In the genomic region with DNA sequence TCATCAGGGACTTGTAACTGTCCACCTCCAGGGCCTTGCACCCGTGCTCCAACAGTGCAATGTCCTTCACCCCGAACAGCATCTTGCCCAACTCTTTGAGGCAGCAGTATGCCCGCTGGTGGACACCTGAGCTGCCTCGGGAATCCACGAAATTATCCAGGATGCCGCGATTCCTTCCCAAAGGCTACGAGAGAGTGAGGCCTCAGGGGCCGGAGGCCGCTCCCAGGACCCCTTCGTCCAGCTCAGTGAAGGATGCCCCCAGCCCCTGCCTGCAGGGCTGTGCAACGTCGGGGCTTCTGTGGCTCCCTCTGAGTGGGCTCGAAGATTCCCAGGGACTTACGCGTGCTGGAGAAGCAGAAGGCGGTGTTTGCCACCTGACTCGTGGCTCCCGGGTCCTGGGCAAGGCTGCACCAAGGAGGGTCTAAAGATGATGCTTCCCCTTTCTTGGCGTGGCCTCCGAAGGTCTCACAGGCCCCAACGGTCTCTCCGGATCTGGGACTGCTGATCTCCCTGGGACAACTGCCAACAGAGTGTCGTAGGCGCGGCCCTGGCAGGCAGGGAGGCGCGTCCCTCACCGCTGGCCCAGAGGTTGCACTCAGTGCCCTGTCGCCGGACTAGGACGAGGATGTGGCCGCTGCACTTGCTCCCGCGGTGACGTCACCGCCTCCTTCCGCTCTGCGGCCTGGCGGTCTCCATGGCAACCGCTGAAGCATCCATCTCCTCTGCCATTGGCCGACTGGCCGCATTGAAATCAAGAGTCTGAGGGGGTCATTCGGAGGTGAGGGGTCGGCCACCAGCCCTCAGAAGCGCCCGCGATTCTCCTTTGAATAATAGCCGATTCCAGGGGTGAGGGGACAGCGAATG, we compare ENCODE assay signal across 8 cellular contexts. TPM values are rescaled to one million over a fixed set of nuclear protein-coding genes. Genes with fewer than 3 reads are reported as not detected.
DNase-seq lines count a peak whose midpoint lies in the region; ATAC-seq, FAIRE-seq and TF ChIP-seq lines count a peak whose summit lies in the region.

A gene (minus strand): TSS at position 659 of the 864 bp plus-strand sequence. CDS start 577 bp downstream, at position 82.

- H3K4me3 ChIP-seq in BJ (ENCODE audit: low read depth, low read length), result peak within 1 kb of the TSS; percentile 16
- no peak within 1 kb of the TSS for H3K4me3 ChIP-seq in MM.1S (ENCODE audit: low read length)
- H3K4me3 ChIP-seq in colonic mucosa, result peak within 1 kb of the TSS; percentile 4
- no peak within 1 kb of the TSS for H3K4me3 ChIP-seq in HepG2 (replicated peaks in 1 of 3; ENCODE audit: insufficient read depth in 1 of 3, low read depth in 2 of 3, low read length in 3 of 3)

- peaks cover 70% of the 10 kb centered on the region for H3K27me3 Mint-ChIP-seq in activated CD4-positive, alpha-beta T cell treated with anti-CD3 and anti-CD28 coated beads for 36 hours

- POLR2A ChIA-PET in BJ (lab: Charles Lee) (no interaction called here), HepG2 (lab: Yijun Ruan, JAX) (no interaction called here)
- POLR2A ChIA-PET in activated CD4-positive, alpha-beta T cell treated with anti-CD3 and anti-CD28 coated beads for 36 hours (lab: Charles Lee), result no interaction called here

- no peaks in the 10 kb centered on the region for H3F3A ChIP-seq in MM.1S (ENCODE audit: insufficient read depth, low read length)

- H3K27ac ChIP-seq in MM.1S (ENCODE audit: low read length) (no peak within 1 kb of the TSS), colonic mucosa (no peak within 1 kb of the TSS), HepG2 (ENCODE audit: extremely low read length, insufficient read depth, low read length) (no peak within 1 kb of the TSS)

- H3K4me1 ChIP-seq in MM.1S (ENCODE audit: low read length), result peaks cover 4% of the 10 kb centered on the region; the same call in 1 of the 2 replicates
- H3K4me1 ChIP-seq in colonic mucosa, result peaks cover 9% of the 10 kb centered on the region
- peaks cover 27% of the 10 kb centered on the region for H3K4me1 ChIP-seq in HepG2 (ENCODE audit: insufficient read depth, low read length)

- H4K20me1 ChIP-seq in MM.1S (ENCODE audit: insufficient read depth, low read length) (no peaks in the 10 kb centered on the region), HepG2 (ENCODE audit: insufficient read depth, low read length) (no peaks in the 10 kb centered on the region)

- no peaks in the 10 kb centered on the region for H3K36me3 Mint-ChIP-seq in activated CD4-positive, alpha-beta T cell treated with anti-CD3 and anti-CD28 coated beads for 36 hours (ENCODE audit: low read depth)

- no peaks in the 10 kb centered on the region for H3K79me2 ChIP-seq in MM.1S (ENCODE audit: low read length)
- H3K79me2 ChIP-seq in HepG2 (ENCODE audit: insufficient read depth, low read length), result no peaks in the 10 kb centered on the region

- intact Hi-C loops in activated CD4-positive, alpha-beta T cell treated with anti-CD3 and anti-CD28 coated beads for 36 hours (cut with DNase I, micrococcal nuclease), result no loop called here
- intact Hi-C loops in colonic mucosa (cut with DNase I) (no loop called here), HepG2 (cut with micrococcal nuclease; ENCODE audit: unreplicated experiment) (no loop called here)

- H3K4me2 ChIP-seq in MM.1S (ENCODE audit: low read depth, low read length) (peak within 1 kb of the TSS; percentile 45), HepG2 (ENCODE audit: low read depth, low read length) (no peak within 1 kb of the TSS)

- FAIRE-seq in HepG2 (lab: Jason Lieb, UNC), result no peak

- no peak for TF ChIP-seq EP300 in HepG2 (IDR thresholded peaks at IDR 0.05; ENCODE audit: low read depth in 2 of 2, low read length in 2 of 2)
- no peak for TF ChIP-seq EP300 in HepG2 (CRISPR knock-in tag; IDR thresholded peaks at IDR 0.05; ENCODE audit: borderline replicate concordance)

- BruUV-seq in HepG2 (replicated peaks; lab: Mats Ljungman, UMichigan), result no TSS peak

- H3K27me3 ChIP-seq in BJ (ENCODE audit: control insufficient read depth, insufficient read depth, low read length) (no peaks in the 10 kb centered on the region), MM.1S (replicated peaks; ENCODE audit: insufficient read depth, low read length) (peaks cover 88% of the 10 kb centered on the region), colonic mucosa (peaks cover 13% of the 10 kb centered on the region), HepG2 (ENCODE audit: control insufficient read depth in 1 of 2, insufficient read depth in 2 of 2, low read length in 2 of 2) (peaks cover 0 to 16% of the 10 kb centered on the region in 2 experiments; a peak in 3 of 5 replicates)

- no peak for TF ChIP-seq POLR2A in HepG2 (IDR thresholded peaks at IDR 0.05; ENCODE audit: insufficient read depth in 1 of 2, low read depth in 2 of 2, low read length in 2 of 2)

- 54% methylated on average over 28 of the region's 50 CpGs for WGBS in HepG2 (ENCODE audit: low lambda C conversion rate)

- H3K4me1 Mint-ChIP-seq in activated CD4-positive, alpha-beta T cell treated with anti-CD3 and anti-CD28 coated beads for 36 hours, result peaks cover 27% of the 10 kb centered on the region

- H3K9me2 ChIP-seq in MM.1S (replicated peaks; ENCODE audit: insufficient read depth, low read length), result no peaks in the 10 kb centered on the region

- CTCF ChIA-PET in BJ (lab: Yijun Ruan, JAX), result interaction anchor here (0.7 kb wide), 1 partner anchor 18 kb away, joined by 3 read pairs; no protein-coding TSS in a partner anchor
- CTCF ChIA-PET in activated CD4-positive, alpha-beta T cell treated with anti-CD3 and anti-CD28 coated beads for 36 hours (lab: Charles Lee), result no interaction called here
- CTCF ChIA-PET in HepG2 (lab: Yijun Ruan, JAX; ENCODE audit: low intra/inter-chr PET ratio, low total read pairs), result no interaction called here

- peak within 1 kb of the TSS; percentile 41 for H3K4me3 Mint-ChIP-seq in activated CD4-positive, alpha-beta T cell treated with anti-CD3 and anti-CD28 coated beads for 36 hours

- no peak for TF ChIP-seq RAD21 in HepG2 (CRISPR knock-in tag; IDR thresholded peaks at IDR 0.05)

- no peak within 1 kb of the TSS for H3K9ac ChIP-seq in MM.1S (ENCODE audit: low read length)
- no peak within 1 kb of the TSS for H3K9ac ChIP-seq in colonic mucosa (ENCODE audit: low read depth in 2 of 2, low read length in 2 of 2)
- H3K9ac ChIP-seq in HepG2 (ENCODE audit: insufficient read depth, low read depth, low read length), result no peak within 1 kb of the TSS

- H3K9me3 Mint-ChIP-seq in activated CD4-positive, alpha-beta T cell treated with anti-CD3 and anti-CD28 coated beads for 36 hours (ENCODE audit: low read depth), result no peaks in the 10 kb centered on the region

- no peak within 1 kb of the TSS for H3K27ac Mint-ChIP-seq in activated CD4-positive, alpha-beta T cell treated with anti-CD3 and anti-CD28 coated beads for 36 hours

- peak; percentile 32 for ATAC-seq in activated CD4-positive, alpha-beta T cell treated with anti-CD3 and anti-CD28 coated beads for 36 hours
- no peak for ATAC-seq in HepG2

- H3K36me3 ChIP-seq in BJ (ENCODE audit: control insufficient read depth, insufficient read depth, low read length) (no peaks in the 10 kb centered on the region), MM.1S (replicated peaks; ENCODE audit: insufficient read depth, low read length) (no peaks in the 10 kb centered on the region), colonic mucosa (no peaks in the 10 kb centered on the region), HepG2 (replicated peaks in 1 of 2; ENCODE audit: control insufficient read depth in 1 of 2, insufficient read depth in 2 of 2, low read length in 2 of 2) (no peaks in the 10 kb centered on the region)

- in situ Hi-C loops in HepG2 (cut with HindIII; ENCODE audit: extremely low pct_ligation_motif_present, low pct_unique_long_range_greater_than_20kb), result no loop called here

- no peaks in the 10 kb centered on the region for H3K9me3 ChIP-seq in MM.1S (replicated peaks; ENCODE audit: insufficient read depth, low read length)
- H3K9me3 ChIP-seq in colonic mucosa, result no peaks in the 10 kb centered on the region
- H3K9me3 ChIP-seq in HepG2 (ENCODE audit: low read length), result no peaks in the 10 kb centered on the region

- no peak within 1 kb of the TSS for H2AFZ ChIP-seq in MM.1S (ENCODE audit: low read length)
- H2AFZ ChIP-seq in HepG2 (ENCODE audit: low read length), result no peak within 1 kb of the TSS

- TF ChIP-seq CTCF in BJ (IDR thresholded peaks at IDR 0.05; ENCODE audit: insufficient read depth, low read depth, low read length) (no peak), MM.1S (IDR thresholded peaks at IDR 0.05; ENCODE audit: low read length) (no peak), colonic mucosa (IDR thresholded peaks at IDR 0.05) (no peak), HepG2 (CRISPR knock-in tag; IDR thresholded peaks at IDR 0.05) (no peak)

- DNase-seq in BJ (ENCODE audit: low read depth) (no peak), MM.1S (no peak), colonic mucosa (no peak), HepG2 (ENCODE audit: low spot score) (no peak), NK-92 (lab: John Stamatoyannopoulos, UW; ENCODE audit: unreplicated experiment) (no peak), SKM-1 treated with dmso at 0.1 percent for 144 hours (lab: John Stamatoyannopoulos, UW; ENCODE audit: unreplicated experiment) (no peak)
- peak; percentile 75 for DNase-seq in activated CD4-positive, alpha-beta T cell treated with anti-CD3 and anti-CD28 coated beads for 36 hours
- DNase-seq in stimulated activated CD8-positive, alpha-beta memory T cell treated with anti-CD3 and anti-CD28 coated beads, Interleukin-12 subunit alpha, Interleukin-12 subunit beta, amount 100 ng/mL, for 4 hours (ENCODE audit: low read depth), result peak; percentile 29

RNA-seq across cellular contexts. Expression of the gene that starts here (rescaled TPM):
- 0.02 TPM in 1 of 2 replicates, not detected in the other for polyA plus RNA-seq in BJ (2011; rRNA removed)
- polyA minus RNA-seq in BJ (2011; rRNA and poly(A)+ RNA removed), result 0.09 and 0.15 TPM in 2 replicates
- not detected for total RNA-seq in activated CD4-positive, alpha-beta T cell treated with anti-CD3 and anti-CD28 coated beads for 36 hours
- under 1 TPM in 1 of 2 donors, not detected in 1; 0.08 TPM for total RNA-seq in colonic mucosa
- total RNA-seq in HepG2 (2016; rRNA removed; fragmentation: Illumina TruSeq; extraction: Trizol), result not detected in 2 replicates
- not detected in 2 replicates for total RNA-seq in HepG2 (2016; cell fraction: cytosol; rRNA removed; fragmentation: Illumina TruSeq; extraction: Trizol; ENCODE audit: low read depth)
- total RNA-seq in HepG2 (2016; cell fraction: insoluble cytoplasmic fraction; rRNA removed; fragmentation: Illumina TruSeq; extraction: Trizol), result not detected in 2 replicates
- total RNA-seq in HepG2 (2016; cell fraction: membrane; rRNA removed; fragmentation: Illumina TruSeq; extraction: Trizol), result not detected in 2 replicates
- total RNA-seq in HepG2 (2016; cell fraction: nucleus; rRNA removed; fragmentation: Illumina TruSeq; extraction: Trizol), result not detected in 2 replicates
- polyA plus RNA-seq in HepG2 (2011; rRNA removed), result not detected in 2 replicates
- not detected in 2 replicates for polyA plus RNA-seq in HepG2 (2011; cell fraction: cytosol; rRNA removed)
- not detected in 2 replicates for polyA plus RNA-seq in HepG2 (2011; cell fraction: nucleus; rRNA removed)
- polyA plus RNA-seq in HepG2 (2012), result not detected in 2 replicates
- not detected in 2 replicates for polyA plus RNA-seq in HepG2 (2016; cell fraction: cytosol; fragmentation: Illumina TruSeq; extraction: Trizol; ENCODE audit: low read depth)
- polyA plus RNA-seq in HepG2 (2016; cell fraction: insoluble cytoplasmic fraction; fragmentation: Illumina TruSeq; extraction: Trizol; ENCODE audit: low read depth), result not detected in 2 replicates
- polyA plus RNA-seq in HepG2 (2016; cell fraction: membrane; fragmentation: Illumina TruSeq; extraction: Trizol; ENCODE audit: low read depth), result not detected in 2 replicates
- polyA plus RNA-seq in HepG2 (2016; cell fraction: nucleus; fragmentation: Illumina TruSeq; extraction: Trizol; ENCODE audit: insufficient read depth, low read depth), result not detected in 2 replicates
- 0.02 TPM in 1 of 2 replicates, not detected in the other for polyA minus RNA-seq in HepG2 (2011; rRNA and poly(A)+ RNA removed; ENCODE audit: low replicate concordance)
- polyA minus RNA-seq in HepG2 (2011; cell fraction: cytosol; rRNA and poly(A)+ RNA removed), result not detected in 2 replicates
- not detected in 2 replicates for polyA minus RNA-seq in HepG2 (2011; cell fraction: nucleus; rRNA and poly(A)+ RNA removed)

Comparison
In these comparisons a context has a peak if more than half of its experiments do, and no peak if none do; other contexts are left out.
1. Peak in DNase-seq and ATAC-seq in activated CD4-positive, alpha-beta T cell treated with anti-CD3 and anti-CD28 coated beads for 36 hours; RNA of the gene not detected or under 1 TPM.
2. H3K4me3 ChIP-seq: peak in BJ (single experiment) and colonic mucosa (single experiment); none in MM.1S (single experiment) and HepG2 (0 of 3).